ENCODE assay signal across 1 cellular context in genomic region chr16:30398660-30399434, GRCh38.
TF ChIP-seq lines count a peak whose summit lies in the region.

No MANE protein-coding gene starts in this region.

TF ChIP-seq in WTC11, 78 proteins besides CTCF, POLR2A, EP300 and RAD21 (continued from another document):
- TF ChIP-seq ZNF425 (CRISPR knock-in tag; conservative IDR thresholded peaks at IDR 0.05), result no peak
- no peak for TF ChIP-seq ZNF121 (CRISPR knock-in tag; IDR thresholded peaks at IDR 0.05)
- TF ChIP-seq CDX4 (CRISPR knock-in tag; IDR thresholded peaks at IDR 0.05; ENCODE audit: borderline replicate concordance), result no peak
- no peak for TF ChIP-seq ATF2 (CRISPR knock-in tag; IDR thresholded peaks at IDR 0.05; ENCODE audit: borderline replicate concordance, low read depth)
- no peak for TF ChIP-seq ZNF317 (CRISPR knock-in tag; IDR thresholded peaks at IDR 0.05; ENCODE audit: borderline replicate concordance, low read depth)
- no peak for TF ChIP-seq SP1 (CRISPR knock-in tag; conservative IDR thresholded peaks at IDR 0.05)
- no peak for TF ChIP-seq FOXK1 (CRISPR knock-in tag; IDR thresholded peaks at IDR 0.05)
- no peak for TF ChIP-seq NFE2L1 (CRISPR knock-in tag; IDR thresholded peaks at IDR 0.05)
- TF ChIP-seq IRF2 (CRISPR knock-in tag; IDR thresholded peaks at IDR 0.05; ENCODE audit: borderline replicate concordance, low read depth), result no peak
- TF ChIP-seq MYBL2 (CRISPR knock-in tag; IDR thresholded peaks at IDR 0.05), result no peak
- TF ChIP-seq AFF4 (CRISPR knock-in tag; IDR thresholded peaks at IDR 0.05; ENCODE audit: borderline replicate concordance), result no peak
- no peak for TF ChIP-seq ZNF416 (CRISPR knock-in tag; IDR thresholded peaks at IDR 0.05)
- TF ChIP-seq ZNF671 (CRISPR knock-in tag; IDR thresholded peaks at IDR 0.05), result no peak
- TF ChIP-seq CREB1 (CRISPR knock-in tag; IDR thresholded peaks at IDR 0.05), result no peak
TF ChIP-seq in WTC11: peak in this region for 0.
